Comparison of ENCODE assay signal across 8 cellular contexts in genomic region chrX:21946925-21947641, GRCh38. TPM values are rescaled to one million over a fixed set of nuclear protein-coding genes. Genes with fewer than 3 reads are reported as not detected.
DNase-seq lines count a peak whose midpoint lies in the region; ATAC-seq and TF ChIP-seq lines count a peak whose summit lies in the region.

No MANE protein-coding gene starts in this region.

- no peak overlapping the region for H3K4me3 Mint-ChIP-seq in CD14-positive monocyte

- H3K4me3 ChIP-seq in duodenal mucosa (ENCODE audit: low read depth in 1 of 2, low read length in 2 of 2) (no peak overlapping the region), muscle layer of duodenum (ENCODE audit: low read depth in 1 of 2, low read length in 2 of 2) (no peak overlapping the region)

- H3K4me1 Mint-ChIP-seq in CD14-positive monocyte = peaks cover 33% of the 10 kb centered on the region

- H3K27ac ChIP-seq in duodenal mucosa (ENCODE audit: low read depth, low read length) = peak overlapping the region; percentile 3
- peak overlapping the region; percentile 63 for H3K27ac ChIP-seq in muscle layer of duodenum (ENCODE audit: low read length)

- H3K4me1 ChIP-seq in duodenal mucosa (ENCODE audit: control insufficient read depth in 1 of 2, insufficient read depth in 2 of 2, low read length in 2 of 2) (peaks cover 10 to 25% of the 10 kb centered on the region in 2 donors), muscle layer of duodenum (ENCODE audit: control insufficient read depth in 1 of 2, insufficient read depth in 2 of 2, low read length in 2 of 2) (peaks cover 10 to 13% of the 10 kb centered on the region in 2 donors)

- intact Hi-C loops in CD14-positive monocyte (cut with micrococcal nuclease) = no loop called here

- no peak for TF ChIP-seq CTCF in CD14-positive monocyte (IDR thresholded peaks at IDR 0.05)

- H3K9ac ChIP-seq in duodenal mucosa (ENCODE audit: low read depth in 1 of 2, low read length in 2 of 2) = peak overlapping the region in 1 of 2 donors; percentile 18

- peak overlapping the region in 4 of 7 donors; percentile 15 to 43 (median 24) for H3K27ac Mint-ChIP-seq in CD14-positive monocyte

- H3K9me3 ChIP-seq in duodenal mucosa (ENCODE audit: control insufficient read depth in 1 of 2, low read length in 2 of 2) (no peaks in the 10 kb centered on the region), muscle layer of duodenum (ENCODE audit: control insufficient read depth in 1 of 2, low read length in 2 of 2) (no peaks in the 10 kb centered on the region)

- H3K9me3 Mint-ChIP-seq in CD14-positive monocyte = peaks cover 0 to 4% (median 0%) of the 10 kb centered on the region in 7 donors

- H3K36me3 Mint-ChIP-seq in CD14-positive monocyte = no peaks in the 10 kb centered on the region

- H3K36me3 ChIP-seq in duodenal mucosa (ENCODE audit: control insufficient read depth in 1 of 2, insufficient read depth in 2 of 2, low read length in 2 of 2) (no peaks in the 10 kb centered on the region), muscle layer of duodenum (ENCODE audit: control insufficient read depth in 1 of 2, insufficient read depth in 2 of 2, low read length in 2 of 2) (no peaks in the 10 kb centered on the region)

- DNase-seq in CD14-positive monocyte (ENCODE audit: low spot score) (no peak), NCI-H226 (peak; percentile 21), GDM1 (lab: John Stamatoyannopoulos, UW) (no peak)

- ATAC-seq in HG03432 (IDR thresholded peaks at IDR 0.05; ENCODE audit: unreplicated experiment) = no peak
- no peak for ATAC-seq in HG02852 (IDR thresholded peaks at IDR 0.05; ENCODE audit: unreplicated experiment)
- no peak for ATAC-seq in GM19035 (IDR thresholded peaks at IDR 0.05; ENCODE audit: unreplicated experiment)

- H3K27me3 ChIP-seq in duodenal mucosa (ENCODE audit: control insufficient read depth in 1 of 2, insufficient read depth in 2 of 2, low read length in 2 of 2) (no peaks in the 10 kb centered on the region), muscle layer of duodenum (ENCODE audit: low read depth, low read length) (no peaks in the 10 kb centered on the region)

- peaks cover 0 to 9% (median 0%) of the 10 kb centered on the region in 3 donors for H3K27me3 Mint-ChIP-seq in CD14-positive monocyte (ENCODE audit: low read depth in 3 of 3)

RNA-seq across cellular contexts. Expression of gene SMS, which starts 6.6 kb away (rescaled TPM):
- polyA plus RNA-seq in CD14-positive monocyte = 10 to 100 TPM; 70.8 to 75.4 TPM
